In genomic region chr9:89421595-89421994, GRCh38 we compare ENCODE assay signal across 10 cellular contexts.
DNase-seq lines count a peak whose midpoint lies in the region; FAIRE-seq and TF ChIP-seq lines count a peak whose summit lies in the region.
"Had no signal": no experiment of that assay in that cellular context is flagged by ENCODE, and none has a peak within 500 bp of the region (broad histone marks: within the 10 kb centered on the region; RNA-seq: fewer than 3 reads in every experiment).

No MANE protein-coding gene starts in this region.

- no peaks in the 10 kb centered on the region for H3K36me3 ChIP-seq in ovary
- H3K36me3 ChIP-seq: vagina had no signal

- H3K27ac ChIP-seq in ovary: no peak overlapping the region
- H3K27ac ChIP-seq: epithelial cell of prostate, vagina had no signal

- no peak overlapping the region for H3K4me3 ChIP-seq in ovary
- H3K4me3 ChIP-seq: vagina had no signal

- in situ Hi-C loops in G401 (cut with HindIII; ENCODE audit: low sequenced_read_pairs): no loop called here

- no peak for TF ChIP-seq CTCF in ovary (IDR thresholded peaks at IDR 0.05)

- intact Hi-C loops in ovary (cut with DNase I): no loop called here

- peak; percentile 13 for FAIRE-seq in urothelium cell line (lab: Jason Lieb, UNC)

- WGBS in ovary, 3 donors: 78 to 83% (median 80%) methylated on average over 6 of the region's 6 CpGs

- no peaks in the 10 kb centered on the region for H3K9me3 ChIP-seq in ovary
- H3K9me3 ChIP-seq: vagina had no signal

- H3K27me3 ChIP-seq in ovary: no peaks in the 10 kb centered on the region
- H3K27me3 ChIP-seq: vagina had no signal

- peak; percentile 51 for DNase-seq in stimulated activated naive CD4-positive, alpha-beta T cell treated with Interleukin-2 at 50 U/mL for 16 hours (lab: John Stamatoyannopoulos, UW)
- DNase-seq in stimulated activated naive CD4-positive, alpha-beta T cell (lab: John Stamatoyannopoulos, UW): no peak
- DNase-seq in activated T-cell treated with anti-CD3 and anti-CD28 coated beads, Interleukin-2, amount 50 U/mL, for 48 hours: peak; percentile 59 to 63
- DNase-seq in glomerular visceral epithelial cell (ENCODE audit: extremely low spot score) (peak; percentile 51), urothelium cell line (ENCODE audit: low spot score) (no peak), ovary (no peak), G401 (ENCODE audit: low spot score) (no peak), SKM-1 (lab: John Stamatoyannopoulos, UW; ENCODE audit: unreplicated experiment) (no peak)

- TF ChIP-seq EP300 in ovary (IDR thresholded peaks at IDR 0.05): no peak

- TF ChIP-seq POLR2A in ovary (IDR thresholded peaks at IDR 0.05): no peak

- no peaks in the 10 kb centered on the region for H3K4me1 ChIP-seq in ovary (ENCODE audit: insufficient read depth)

Comparison
In these comparisons a context has a peak if more than half of its experiments do, and no peak if none do; other contexts are left out.
1. DNase-seq: peak in stimulated activated naive CD4-positive, alpha-beta T cell treated with Interleukin-2 at 50 U/mL for 16 hours (single experiment), activated T-cell treated with anti-CD3 and anti-CD28 coated beads, Interleukin-2, amount 50 U/mL, for 48 hours (2 of 2) and glomerular visceral epithelial cell (single experiment); none in stimulated activated naive CD4-positive, alpha-beta T cell (0 of 6), urothelium cell line (single experiment), ovary (0 of 5), G401 (single experiment) and SKM-1 (single experiment).